In genomic region chr13:74825170-74825948, GRCh38 we compare ENCODE assay signal across 11 cellular contexts.
DNase-seq lines count a peak whose midpoint lies in the region; ATAC-seq and FAIRE-seq lines count a peak whose summit lies in the region.
"Had no signal": no experiment of that assay in that cellular context is flagged by ENCODE, and none has a peak within 500 bp of the region (broad histone marks: within the 10 kb centered on the region; RNA-seq: fewer than 3 reads in every experiment).

No MANE protein-coding gene starts in this region.

- peak; percentile 4 for DNase-seq in AG08396 (ENCODE audit: low spot score)
- peak; percentile 5 for DNase-seq in HTR-8/SVneo (ENCODE audit: insufficient read length, low spot score)
- DNase-seq in dermis microvascular lymphatic vessel endothelial cell (ENCODE audit: low read depth in 2 of 2), result peak; percentile 48 to 92
- DNase-seq in left kidney (ENCODE audit: low read depth, low spot score), result peak; percentile 58
- DNase-seq in activated naive CD4-positive, alpha-beta T cell treated with anti-CD3 and anti-CD28 coated beads, Interleukin-2, amount 50 U/mL, for 16 hours, result no peak
- no peak for DNase-seq in stimulated activated CD4-positive, alpha-beta T cell treated with anti-CD3 and anti-CD28 coated beads, Interleukin-4, amount 100 ng/mL, for 4 hours
- DNase-seq: naive B cell; stimulated activated CD4-positive, alpha-beta T cell treated with anti-CD3 and anti-CD28 coated beads, Interleukin-2, amount 100 ng/mL, for 24 hours had no signal

- ATAC-seq in HG02642 (IDR thresholded peaks at IDR 0.05; ENCODE audit: poor library complexity, unreplicated experiment) (no peak), HG02610 (IDR thresholded peaks at IDR 0.05; ENCODE audit: unreplicated experiment) (no peak)

- FAIRE-seq in HTR-8/SVneo (lab: Jason Lieb, UNC), result no peak
- FAIRE-seq: GM12891 had no signal

Comparison
In these comparisons a context has a peak if more than half of its experiments do, and no peak if none do; other contexts are left out.
1. DNase-seq: peak in AG08396 (single experiment), HTR-8/SVneo (single experiment), dermis microvascular lymphatic vessel endothelial cell (2 of 2) and left kidney (single experiment); none in activated naive CD4-positive, alpha-beta T cell treated with anti-CD3 and anti-CD28 coated beads, Interleukin-2, amount 50 U/mL, for 16 hours (single experiment) and stimulated activated CD4-positive, alpha-beta T cell treated with anti-CD3 and anti-CD28 coated beads, Interleukin-4, amount 100 ng/mL, for 4 hours (0 of 2).